In the genomic region with DNA sequence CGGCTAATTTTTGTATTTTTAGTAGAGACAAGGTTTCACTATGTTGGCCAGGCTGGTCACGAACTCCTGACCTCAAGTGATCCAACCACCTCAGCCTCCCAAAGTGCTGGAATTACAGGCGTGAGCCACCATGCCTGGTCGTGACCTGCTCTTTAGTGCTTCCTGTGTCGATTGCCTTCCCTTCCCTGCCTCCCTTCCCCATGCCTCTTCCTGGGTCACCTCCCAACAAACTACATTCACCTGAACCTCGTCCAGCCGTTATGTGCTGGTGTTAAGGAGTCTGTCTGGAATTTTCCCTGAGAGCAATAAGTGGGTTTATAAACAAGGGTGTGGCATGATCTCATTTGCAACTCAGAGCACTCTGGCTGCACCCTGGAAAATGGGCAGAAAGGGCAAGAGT, we compare ENCODE assay signal across 16 cellular contexts. TPM values are rescaled to one million over a fixed set of nuclear protein-coding genes. Genes with fewer than 3 reads are reported as not detected.
A peak's percentile ranks its signal among the peaks of the same experiment; 100 is the strongest.
DNase-seq lines count a peak whose midpoint lies in the region; ATAC-seq, FAIRE-seq and TF ChIP-seq lines count a peak whose summit lies in the region.
"Had no signal": no experiment of that assay in that cellular context is flagged by ENCODE, and none has a peak within 500 bp of the region (broad histone marks: within the 10 kb centered on the region; RNA-seq: fewer than 3 reads in every experiment).

No MANE protein-coding gene starts in this region.

- H3K4me2 ChIP-seq in A549, result peak overlapping the region; percentile 60; the same call in 2 of the 3 replicates

- peaks cover 2% of the 10 kb centered on the region for H3K9me3 Mint-ChIP-seq in CD8-positive, alpha-beta T cell
- H3K9me3 Mint-ChIP-seq in activated T-helper 1 cell treated with anti-CD3 and anti-CD28 coated beads, Interleukin-12 subunit alpha, Interleukin-12 subunit beta, Interleukin-2, Interleukin-4 antibody, amounts not matched to agents 30 ng/mL and 10 ng/mL and 1 ng/mL, durations not matched to agents 14 hours and 24 hours and 36 hours, result peaks cover 9% of the 10 kb centered on the region
- H3K9me3 Mint-ChIP-seq in memory B cell, result peaks cover 1% of the 10 kb centered on the region

- TF ChIP-seq POLR2A in A549 (IDR thresholded peaks at IDR 0.05; ENCODE audit: low read length), result no peak

- ATAC-seq in A549 (no peak), memory B cell (ENCODE audit: low read depth) (no peak), HG03108 (IDR thresholded peaks at IDR 0.05; ENCODE audit: unreplicated experiment) (no peak), SK-N-SH treated with all-trans-retinoic acid at 6 μM for 48 hours (no peak)
- no peak for ATAC-seq in CD8-positive, alpha-beta T cell
- ATAC-seq: Panc1 had no signal

- POLR2A ChIA-PET in A549 (lab: Yijun Ruan, JAX), result interaction anchor here (1.0 kb wide), 1 partner anchor 81 kb away, joined by 3 read pairs; the partner anchor contains the start of gene ANKRD13A
- POLR2A ChIA-PET in CD8-positive, alpha-beta T cell (lab: Charles Lee), result interaction anchor here (1.3 kb wide), 2 partner anchors 52 to 81 kb away, joined by 3 to 5 read pairs; partner anchors contain the start of gene ANKRD13A

- H3K27ac ChIP-seq in A549, result peak overlapping the region in 1 of 2 experiments; percentile 75; a peak in 2 of 6 replicates
- H3K27ac ChIP-seq in CD8-positive, alpha-beta T cell (ENCODE audit: low read depth, low read length), result no peak overlapping the region

- CTCF ChIA-PET in A549 (lab: Yijun Ruan, JAX), result no interaction called here
- CTCF ChIA-PET in CD8-positive, alpha-beta T cell (lab: Charles Lee), result interaction anchor here (0.9 to 1.0 kb wide), 2 partner anchors 19 to 21 kb away, joined by 3 read pairs; no protein-coding TSS in a partner anchor

- no peak for DNase-seq in A549 (ENCODE audit: low read depth in 1 of 2, low spot score in 1 of 2)
- no peak for DNase-seq in CD8-positive, alpha-beta T cell
- DNase-seq in activated T-helper 1 cell treated with anti-CD3 and anti-CD28 coated beads, Interleukin-12 subunit alpha, Interleukin-12 subunit beta, Interleukin-2, Interleukin-4 antibody, amounts not matched to agents 30 ng/mL and 10 ng/mL and 1 ng/mL, durations not matched to agents 14 hours and 24 hours and 36 hours (ENCODE audit: low spot score), result no peak
- no peak for DNase-seq in memory B cell (ENCODE audit: low spot score in 2 of 2)
- DNase-seq in AG08395 (ENCODE audit: low spot score), result no peak
- no peak for DNase-seq in NCI-H526 treated with DMSO at 0.1 percent for 48 hours (lab: John Stamatoyannopoulos, UW)
- DNase-seq: DMS79 treated with DMSO at 0.1 percent for 48 hours, mesendoderm, NCI-H1436, NCI-H446, SW 1271 had no signal

- H3K27me3 Mint-ChIP-seq in CD8-positive, alpha-beta T cell (ENCODE audit: low read depth), result no peaks in the 10 kb centered on the region
- H3K27me3 Mint-ChIP-seq in activated T-helper 1 cell treated with anti-CD3 and anti-CD28 coated beads, Interleukin-12 subunit alpha, Interleukin-12 subunit beta, Interleukin-2, Interleukin-4 antibody, amounts not matched to agents 30 ng/mL and 10 ng/mL and 1 ng/mL, durations not matched to agents 14 hours and 24 hours and 36 hours (ENCODE audit: insufficient read depth), result peaks cover 3% of the 10 kb centered on the region
- no peaks in the 10 kb centered on the region for H3K27me3 Mint-ChIP-seq in memory B cell

- TF ChIP-seq CTCF in A549 (IDR thresholded peaks at IDR 0.05), result no peak
- TF ChIP-seq CTCF in CD8-positive, alpha-beta T cell (IDR thresholded peaks at IDR 0.05), result no peak

- 86% methylated on average over 7 of the region's 7 CpGs for WGBS in A549 (ENCODE audit: missing lambda C conversion rate)

- peaks cover 20% of the 10 kb centered on the region for H3K4me1 Mint-ChIP-seq in CD8-positive, alpha-beta T cell (ENCODE audit: low read depth)
- peaks cover 43% of the 10 kb centered on the region for H3K4me1 Mint-ChIP-seq in activated T-helper 1 cell treated with anti-CD3 and anti-CD28 coated beads, Interleukin-12 subunit alpha, Interleukin-12 subunit beta, Interleukin-2, Interleukin-4 antibody, amounts not matched to agents 30 ng/mL and 10 ng/mL and 1 ng/mL, durations not matched to agents 14 hours and 24 hours and 36 hours (ENCODE audit: low read depth)
- peaks cover 12% of the 10 kb centered on the region for H3K4me1 Mint-ChIP-seq in memory B cell

- H3K27me3 ChIP-seq in CD8-positive, alpha-beta T cell (ENCODE audit: insufficient read depth, low read length), result no peaks in the 10 kb centered on the region
- H3K27me3 ChIP-seq: cardiac muscle cell had no signal

- no peak for TF ChIP-seq EP300 in A549 (IDR thresholded peaks at IDR 0.05)

- peak overlapping the region; percentile 35 for H3K4me3 Mint-ChIP-seq in CD8-positive, alpha-beta T cell
- H3K4me3 Mint-ChIP-seq in activated T-helper 1 cell treated with anti-CD3 and anti-CD28 coated beads, Interleukin-12 subunit alpha, Interleukin-12 subunit beta, Interleukin-2, Interleukin-4 antibody, amounts not matched to agents 30 ng/mL and 10 ng/mL and 1 ng/mL, durations not matched to agents 14 hours and 24 hours and 36 hours, result no peak overlapping the region
- H3K4me3 Mint-ChIP-seq in memory B cell, result peak overlapping the region; percentile 19

- FAIRE-seq in A549 (lab: Jason Lieb, UNC), result no peak
- FAIRE-seq: endometrium had no signal

- H3K36me3 ChIP-seq in CD8-positive, alpha-beta T cell (ENCODE audit: insufficient read depth, low read length), result no peaks in the 10 kb centered on the region
- H3K36me3 ChIP-seq: cardiac muscle cell had no signal

- no peaks in the 10 kb centered on the region for H3K36me3 Mint-ChIP-seq in CD8-positive, alpha-beta T cell
- peaks cover 5% of the 10 kb centered on the region for H3K36me3 Mint-ChIP-seq in activated T-helper 1 cell treated with anti-CD3 and anti-CD28 coated beads, Interleukin-12 subunit alpha, Interleukin-12 subunit beta, Interleukin-2, Interleukin-4 antibody, amounts not matched to agents 30 ng/mL and 10 ng/mL and 1 ng/mL, durations not matched to agents 14 hours and 24 hours and 36 hours (ENCODE audit: low read depth)
- H3K36me3 Mint-ChIP-seq in memory B cell, result no peaks in the 10 kb centered on the region

- 0 out of 3 replicates have a peak, but pooled peaks cover 5% of the 10 kb centered on the region for H3K4me1 ChIP-seq in A549
- H3K4me1 ChIP-seq in CD8-positive, alpha-beta T cell (ENCODE audit: insufficient read depth, low read length), result peaks cover 17% of the 10 kb centered on the region

- no peak overlapping the region for H3K4me3 ChIP-seq in A549
- no peak overlapping the region for H3K4me3 ChIP-seq in CD8-positive, alpha-beta T cell (ENCODE audit: low read depth, low read length)
- H3K4me3 ChIP-seq: cardiac muscle cell had no signal

- no peak for TF ChIP-seq RAD21 in A549 (conservative IDR thresholded peaks at IDR 0.05 in 1 of 2, IDR thresholded peaks at IDR 0.05 in 1 of 2)

- intact Hi-C loops in CD8-positive, alpha-beta T cell (cut with DNase I, micrococcal nuclease), result no loop called here
- intact Hi-C loops in activated T-helper 1 cell treated with anti-CD3 and anti-CD28 coated beads, Interleukin-12 subunit alpha, Interleukin-12 subunit beta, Interleukin-2, Interleukin-4 antibody, amounts not matched to agents 30 ng/mL and 10 ng/mL and 1 ng/mL, durations not matched to agents 14 hours and 24 hours and 36 hours (cut with micrococcal nuclease), result no loop called here

- peak overlapping the region; percentile 55 for H3K27ac Mint-ChIP-seq in CD8-positive, alpha-beta T cell
- H3K27ac Mint-ChIP-seq in activated T-helper 1 cell treated with anti-CD3 and anti-CD28 coated beads, Interleukin-12 subunit alpha, Interleukin-12 subunit beta, Interleukin-2, Interleukin-4 antibody, amounts not matched to agents 30 ng/mL and 10 ng/mL and 1 ng/mL, durations not matched to agents 14 hours and 24 hours and 36 hours, result peak overlapping the region; percentile 37
- peak overlapping the region; percentile 45 for H3K27ac Mint-ChIP-seq in memory B cell

- no peaks in the 10 kb centered on the region for H3K9me3 ChIP-seq in A549
- no peaks in the 10 kb centered on the region for H3K9me3 ChIP-seq in CD8-positive, alpha-beta T cell (ENCODE audit: low read length)

TF ChIP-seq in A549, 52 proteins besides CTCF, POLR2A, EP300 and RAD21:
- TF ChIP-seq MYC (IDR thresholded peaks at IDR 0.05; ENCODE audit: borderline replicate concordance, low read length) (no peak), MAFK (IDR thresholded peaks at IDR 0.05; ENCODE audit: partially characterized antibody) (no peak), CBX8 (IDR thresholded peaks at IDR 0.05) (no peak), ZFP36 (IDR thresholded peaks at IDR 0.05; ENCODE audit: borderline replicate concordance, partially characterized antibody) (no peak)
TF ChIP-seq in A549: peak in this region for 0.

TF ChIP-seq in SK-N-SH treated with all-trans-retinoic acid at 6 μM for 48 hours, 23 proteins besides CTCF, POLR2A, EP300 and RAD21 (continues in another document):
- TF ChIP-seq ISL1 (CRISPR knock-in tag; IDR thresholded peaks at IDR 0.05) (no peak), ZNF70 (CRISPR knock-in tag; IDR thresholded peaks at IDR 0.05) (no peak)

RNA-seq across cellular contexts. Expression of gene C12orf76, which starts 32.1 kb away (rescaled TPM):
- polyA plus RNA-seq in A549 (2011; rRNA removed), result 22.6 and 23.1 TPM in 2 replicates
- 13.4 and 16.2 TPM in 2 replicates for polyA plus RNA-seq in A549 (2012; cell fraction: cytosol; rRNA removed)
- 9.8 and 19.3 TPM in 2 replicates for polyA plus RNA-seq in A549 (2012; cell fraction: nucleus; rRNA removed)
- polyA plus RNA-seq in A549 (2017; fragmentation: RNase III; extraction: RNeasy Plus Mini Kit Qiagen cat#74134 plus additional on column Dnase treatment), result 12.4 to 14.5 TPM (median 13.3 TPM) in 3 replicates
- 8.3 and 10.7 TPM in 2 replicates for polyA minus RNA-seq in A549 (2011; rRNA and poly(A)+ RNA removed)
- 1 to 10 TPM; 8.7 to 9.6 TPM for total RNA-seq in CD8-positive, alpha-beta T cell
- 20.3 and 20.8 TPM in 2 replicates for total RNA-seq in activated T-helper 1 cell treated with anti-CD3 and anti-CD28 coated beads, Interleukin-12 subunit alpha, Interleukin-12 subunit beta, Interleukin-2, Interleukin-4 antibody, amounts not matched to agents 30 ng/mL and 10 ng/mL and 1 ng/mL, durations not matched to agents 14 hours and 24 hours and 36 hours

RNA-seq across cellular contexts. Expression of gene IFT81, which starts 43.7 kb away (rescaled TPM):
- polyA plus RNA-seq in A549 (2011; rRNA removed) (39.7 and 73.4 TPM in 2 replicates), A549 (2017; fragmentation: RNase III; extraction: RNeasy Plus Mini Kit Qiagen cat#74134 plus additional on column Dnase treatment) (40.7 to 41.6 TPM (median 40.7 TPM) in 3 replicates)
- polyA plus RNA-seq in A549 (2012; cell fraction: cytosol; rRNA removed), result 11.9 and 12.0 TPM in 2 replicates
- polyA plus RNA-seq in A549 (2012; cell fraction: nucleus; rRNA removed), result 6.9 and 9.0 TPM in 2 replicates
- polyA minus RNA-seq in A549 (2011; rRNA and poly(A)+ RNA removed), result 10.3 and 10.6 TPM in 2 replicates
- total RNA-seq in CD8-positive, alpha-beta T cell, result under 1 TPM; 0.25 to 0.43 TPM
- total RNA-seq in activated T-helper 1 cell treated with anti-CD3 and anti-CD28 coated beads, Interleukin-12 subunit alpha, Interleukin-12 subunit beta, Interleukin-2, Interleukin-4 antibody, amounts not matched to agents 30 ng/mL and 10 ng/mL and 1 ng/mL, durations not matched to agents 14 hours and 24 hours and 36 hours, result 0.91 and 1.2 TPM in 2 replicates
